ENCODE assay signal across 21 cellular contexts in the genomic region with DNA sequence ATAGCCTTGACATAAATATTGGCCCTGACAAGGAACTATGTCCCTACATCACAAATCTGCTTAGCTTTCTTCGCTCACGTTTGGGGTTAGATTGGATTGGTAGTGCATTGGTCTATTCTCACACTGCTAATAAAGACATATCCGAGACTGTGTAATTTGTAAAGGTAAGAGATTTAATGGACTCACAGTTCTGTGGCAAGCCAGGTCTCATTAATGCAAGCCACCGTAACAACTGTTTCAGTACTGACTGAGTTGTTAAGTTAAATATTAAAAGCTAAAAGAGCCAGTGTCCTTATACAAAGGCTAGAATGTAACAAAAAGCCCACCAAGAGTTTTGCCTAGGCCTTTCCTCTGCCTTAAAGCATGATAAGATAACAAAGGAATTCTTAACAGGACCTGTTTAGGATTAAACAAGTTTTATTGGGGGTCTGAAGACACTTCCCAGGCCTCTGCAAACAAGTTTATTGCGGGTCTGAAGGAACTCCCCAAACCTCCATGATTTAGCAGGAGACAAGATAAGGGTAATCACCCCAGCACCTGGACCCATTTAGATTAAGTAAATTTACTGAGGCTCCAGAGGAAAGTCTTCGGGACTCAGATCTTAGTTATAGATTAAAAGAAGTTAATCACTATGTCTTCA.
DNase-seq lines count a peak whose midpoint lies in the region; FAIRE-seq and TF ChIP-seq lines count a peak whose summit lies in the region.
"Had no signal": no experiment of that assay in that cellular context is flagged by ENCODE, and none has a peak within 500 bp of the region (broad histone marks: within the 10 kb centered on the region; RNA-seq: fewer than 3 reads in every experiment).

No MANE protein-coding gene starts in this region.

- H3K27me3 Mint-ChIP-seq in progenitor cell of endocrine pancreas: no peaks in the 10 kb centered on the region
- H3K27me3 Mint-ChIP-seq: CD8-positive, alpha-beta memory T cell; IgD-negative memory B cell had no signal

- peak overlapping the region; percentile 13; the same call in 1 of the 2 replicates for H3K27ac ChIP-seq in VCaP

- DNase-seq in left kidney (ENCODE audit: low read depth, low spot score): peak; percentile 51
- no peak for DNase-seq in progenitor cell of endocrine pancreas (ENCODE audit: low spot score, unreplicated experiment)
- DNase-seq in H54 (ENCODE audit: insufficient read length, low spot score): no peak
- no peak for DNase-seq in NCI-H1436 (lab: John Stamatoyannopoulos, UW)
- DNase-seq in stimulated activated CD4-positive, alpha-beta T cell treated with anti-CD3 and anti-CD28 coated beads, Interleukin-2, amount 100 ng/mL, for 48 hours: no peak
- DNase-seq: ACHN; BE2C; C1 segment of cervical spinal cord; CD4-positive, CD25-positive, alpha-beta regulatory T cell; CD8-positive, alpha-beta memory T cell; COR-L47; DMS79; GF-D8; H7; HFFc6 had no signal

- TF ChIP-seq CTCF in VCaP (conservative IDR thresholded peaks at IDR 0.05): no peak
- no peak for TF ChIP-seq CTCF in progenitor cell of endocrine pancreas (IDR thresholded peaks at IDR 0.05; ENCODE audit: unreplicated experiment)

- peaks cover 9% of the 10 kb centered on the region for H3K36me3 Mint-ChIP-seq in progenitor cell of endocrine pancreas (ENCODE audit: insufficient read depth)
- H3K36me3 Mint-ChIP-seq: CD4-positive, CD25-positive, alpha-beta regulatory T cell had no signal

- TF ChIP-seq POLR2A in H54 (IDR thresholded peaks at IDR 0.05; ENCODE audit: low read depth, low read length): no peak

- H3K4me3 Mint-ChIP-seq in progenitor cell of endocrine pancreas (ENCODE audit: low read depth): no peak overlapping the region
- H3K4me3 Mint-ChIP-seq: CD4-positive, CD25-positive, alpha-beta regulatory T cell; GM23338; HFFc6; IgD-negative memory B cell had no signal

- peaks cover 6% of the 10 kb centered on the region for H3K4me1 Mint-ChIP-seq in progenitor cell of endocrine pancreas (ENCODE audit: low read depth)
- H3K4me1 Mint-ChIP-seq: GM23338 had no signal

- peak overlapping the region; percentile 91 for H3K27ac Mint-ChIP-seq in progenitor cell of endocrine pancreas
- H3K27ac Mint-ChIP-seq: CD4-positive, CD25-positive, alpha-beta regulatory T cell; GM23338; HFFc6 had no signal

- peaks cover 34% of the 10 kb centered on the region for H3K9me3 Mint-ChIP-seq in progenitor cell of endocrine pancreas (ENCODE audit: low read depth)
- H3K9me3 Mint-ChIP-seq: HFFc6 had no signal

- FAIRE-seq in H54 (lab: Jason Lieb, UNC): no peak
- FAIRE-seq: A204.1, D721Med, HepG2 had no signal
